8 cellular contexts compared by ENCODE assay signal in the genomic region with DNA sequence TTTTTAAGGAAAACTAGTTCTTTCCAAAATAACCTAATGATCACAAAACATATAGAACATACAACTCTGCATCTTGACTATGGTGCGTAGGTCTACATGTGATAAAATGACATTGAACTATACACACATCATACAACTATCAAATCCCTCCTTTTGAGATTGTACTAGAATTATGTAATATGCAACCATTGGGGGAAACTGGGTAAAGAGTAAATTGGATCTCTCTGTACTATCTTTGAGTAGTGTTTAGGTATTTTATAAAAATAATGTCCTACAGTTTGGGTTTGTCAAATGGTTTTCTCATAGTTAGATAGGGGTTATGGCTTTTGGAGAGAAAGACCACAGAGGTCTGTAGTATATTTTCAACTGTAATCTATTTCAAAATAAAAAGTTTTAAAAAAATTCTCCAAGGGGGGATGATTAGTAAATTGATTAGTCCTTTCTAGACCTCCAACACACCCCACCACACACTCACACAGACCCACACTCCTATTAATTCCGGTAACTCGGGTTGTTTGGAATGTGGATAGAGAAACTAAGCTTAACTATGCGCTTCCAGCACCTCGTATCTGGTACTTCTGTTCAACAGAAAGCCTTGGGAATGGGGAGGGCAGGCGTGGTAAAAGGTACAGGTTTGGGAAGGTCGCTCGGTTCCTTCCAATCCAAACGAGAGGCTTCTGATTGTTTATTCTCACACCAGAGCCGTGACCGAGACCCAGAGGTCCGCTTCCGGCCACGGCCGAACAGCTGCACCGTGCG. TPM values are rescaled to one million over a fixed set of nuclear protein-coding genes. Genes with fewer than 3 reads are reported as not detected.
DNase-seq lines count a peak whose midpoint lies in the region; ATAC-seq lines count a peak whose summit lies in the region.

No MANE protein-coding gene starts in this region.

- DNase-seq in CD8-positive, alpha-beta memory T cell, result no peak
- DNase-seq in activated CD8-positive, alpha-beta T cell treated with anti-CD3 and anti-CD28 coated beads, Interleukin-2, amount 10 ng/mL, durations not matched to agents 7 days and 5 days, result no peak
- DNase-seq in stimulated activated naive CD8-positive, alpha-beta T cell treated with anti-CD3 and anti-CD28 coated beads, Interleukin-15, Interleukin-2, amounts not matched to agents 100 U/mL and 50 U/mL, for 24 hours, result no peak
- DNase-seq in LoVo (ENCODE audit: low spot score) (no peak), activated gamma-delta T cell (lab: John Stamatoyannopoulos, UW) (no peak), germinal center (ENCODE audit: low spot score) (no peak)

- H3K27ac Mint-ChIP-seq in CD8-positive, alpha-beta memory T cell, result peak overlapping the region; percentile 85 to 96 (median 90)
- peak overlapping the region; percentile 95 for H3K27ac Mint-ChIP-seq in activated CD8-positive, alpha-beta T cell treated with anti-CD3 and anti-CD28 coated beads, Interleukin-2, amount 10 ng/mL, durations not matched to agents 7 days and 5 days

- no peaks in the 10 kb centered on the region for H3K27me3 Mint-ChIP-seq in CD8-positive, alpha-beta memory T cell
- H3K27me3 Mint-ChIP-seq in activated CD8-positive, alpha-beta T cell treated with anti-CD3 and anti-CD28 coated beads, Interleukin-2, amount 10 ng/mL, durations not matched to agents 7 days and 5 days (ENCODE audit: low read depth), result no peaks in the 10 kb centered on the region

- H3K27ac ChIP-seq in CD8-positive, alpha-beta memory T cell (ENCODE audit: low read depth, low read length), result peak overlapping the region; percentile 93

- H3K4me3 ChIP-seq in CD8-positive, alpha-beta memory T cell (ENCODE audit: low read length), result peak overlapping the region; percentile 94
- peak overlapping the region; percentile 95 for H3K4me3 ChIP-seq in iPS-11a (ENCODE audit: low read depth, low read length)

- H3K4me1 ChIP-seq in CD8-positive, alpha-beta memory T cell (ENCODE audit: insufficient read depth, low read length), result peaks cover 27% of the 10 kb centered on the region

- peaks cover 0 to 17% (median 0%) of the 10 kb centered on the region in 3 donors for H3K36me3 Mint-ChIP-seq in CD8-positive, alpha-beta memory T cell
- H3K36me3 Mint-ChIP-seq in activated CD8-positive, alpha-beta T cell treated with anti-CD3 and anti-CD28 coated beads, Interleukin-2, amount 10 ng/mL, durations not matched to agents 7 days and 5 days (ENCODE audit: low read depth), result peaks cover 19% of the 10 kb centered on the region

- no peaks in the 10 kb centered on the region for H3K9me3 Mint-ChIP-seq in CD8-positive, alpha-beta memory T cell
- H3K9me3 Mint-ChIP-seq in activated CD8-positive, alpha-beta T cell treated with anti-CD3 and anti-CD28 coated beads, Interleukin-2, amount 10 ng/mL, durations not matched to agents 7 days and 5 days (ENCODE audit: insufficient read depth), result no peaks in the 10 kb centered on the region

- H3K9me3 ChIP-seq in CD8-positive, alpha-beta memory T cell (ENCODE audit: low read length), result no peaks in the 10 kb centered on the region

- peaks cover 32 to 36% (median 33%) of the 10 kb centered on the region in 3 donors for H3K4me1 Mint-ChIP-seq in CD8-positive, alpha-beta memory T cell
- peaks cover 25% of the 10 kb centered on the region for H3K4me1 Mint-ChIP-seq in activated CD8-positive, alpha-beta T cell treated with anti-CD3 and anti-CD28 coated beads, Interleukin-2, amount 10 ng/mL, durations not matched to agents 7 days and 5 days (ENCODE audit: low read depth)

- no peaks in the 10 kb centered on the region for H3K36me3 ChIP-seq in CD8-positive, alpha-beta memory T cell (ENCODE audit: insufficient read depth, low read length)

- peak; percentile 41 for ATAC-seq in HG03064 (IDR thresholded peaks at IDR 0.05; ENCODE audit: low read depth, unreplicated experiment)
- no peak for ATAC-seq in activated CD8-positive, alpha-beta T cell treated with anti-CD3 and anti-CD28 coated beads, Interleukin-2, amount 10 ng/mL, durations not matched to agents 7 days and 5 days
- ATAC-seq in stimulated activated naive CD8-positive, alpha-beta T cell treated with anti-CD3 and anti-CD28 coated beads, Interleukin-15, Interleukin-2, amounts not matched to agents 100 U/mL and 50 U/mL, for 24 hours, result peak; percentile 0

- POLR2A ChIA-PET in CD8-positive, alpha-beta memory T cell (lab: Charles Lee), result no interaction called here
- POLR2A ChIA-PET in activated CD8-positive, alpha-beta T cell treated with anti-CD3 and anti-CD28 coated beads, Interleukin-2, amount 10 ng/mL, durations not matched to agents 7 days and 5 days (lab: Charles Lee), result interaction anchor here (0.9 kb wide), 2 partner anchors 78 to 82 kb away, joined by 3 to 5 read pairs; no protein-coding TSS in a partner anchor

- no peaks in the 10 kb centered on the region for H3K27me3 ChIP-seq in CD8-positive, alpha-beta memory T cell (ENCODE audit: insufficient read depth, low read length, poor library complexity, severe bottlenecking)

- CTCF ChIA-PET in CD8-positive, alpha-beta memory T cell (lab: Charles Lee), result no interaction called here
- CTCF ChIA-PET in activated CD8-positive, alpha-beta T cell treated with anti-CD3 and anti-CD28 coated beads, Interleukin-2, amount 10 ng/mL, durations not matched to agents 7 days and 5 days (lab: Charles Lee), result no interaction called here

- peak overlapping the region; percentile 83 to 98 (median 88) for H3K4me3 Mint-ChIP-seq in CD8-positive, alpha-beta memory T cell
- peak overlapping the region; percentile 82 for H3K4me3 Mint-ChIP-seq in activated CD8-positive, alpha-beta T cell treated with anti-CD3 and anti-CD28 coated beads, Interleukin-2, amount 10 ng/mL, durations not matched to agents 7 days and 5 days

RNA-seq across cellular contexts. Expression of a gene that starts 0.7 kb away (rescaled TPM):
- 10 to 100 TPM; 71.8 to 72.5 TPM for total RNA-seq in CD8-positive, alpha-beta memory T cell
- polyA plus RNA-seq in CD8-positive, alpha-beta memory T cell, result 32.4 TPM
- total RNA-seq in activated CD8-positive, alpha-beta T cell treated with anti-CD3 and anti-CD28 coated beads, Interleukin-2, amount 10 ng/mL, durations not matched to agents 7 days and 5 days, result 100 to 1,000 TPM; 105 to 106 TPM
